ENCODE assay signal across 1 cellular context in genomic region chr1:205348559-205349477, GRCh38.
TF ChIP-seq lines count a peak whose summit lies in the region.

No MANE protein-coding gene starts in this region.

TF ChIP-seq in GM23338, 12 proteins besides CTCF, POLR2A, EP300 and RAD21 (continued from another document):
- TF ChIP-seq ZNF462 (CRISPR knock-in tag; IDR thresholded peaks at IDR 0.05) (no peak), STAT1 (IDR thresholded peaks at IDR 0.05; ENCODE audit: unreplicated experiment) (no peak), NANOG (IDR thresholded peaks at IDR 0.05; ENCODE audit: borderline replicate concordance) (no peak), POLR2AphosphoS5 (IDR thresholded peaks at IDR 0.05; ENCODE audit: low read depth) (no peak), CREB1 (CRISPR knock-in tag; IDR thresholded peaks at IDR 0.05; ENCODE audit: low read depth) (no peak), EZH2phosphoT487 (IDR thresholded peaks at IDR 0.05; ENCODE audit: unreplicated experiment) (no peak), REST (IDR thresholded peaks at IDR 0.05; ENCODE audit: unreplicated experiment) (no peak)
